In the genomic region with DNA sequence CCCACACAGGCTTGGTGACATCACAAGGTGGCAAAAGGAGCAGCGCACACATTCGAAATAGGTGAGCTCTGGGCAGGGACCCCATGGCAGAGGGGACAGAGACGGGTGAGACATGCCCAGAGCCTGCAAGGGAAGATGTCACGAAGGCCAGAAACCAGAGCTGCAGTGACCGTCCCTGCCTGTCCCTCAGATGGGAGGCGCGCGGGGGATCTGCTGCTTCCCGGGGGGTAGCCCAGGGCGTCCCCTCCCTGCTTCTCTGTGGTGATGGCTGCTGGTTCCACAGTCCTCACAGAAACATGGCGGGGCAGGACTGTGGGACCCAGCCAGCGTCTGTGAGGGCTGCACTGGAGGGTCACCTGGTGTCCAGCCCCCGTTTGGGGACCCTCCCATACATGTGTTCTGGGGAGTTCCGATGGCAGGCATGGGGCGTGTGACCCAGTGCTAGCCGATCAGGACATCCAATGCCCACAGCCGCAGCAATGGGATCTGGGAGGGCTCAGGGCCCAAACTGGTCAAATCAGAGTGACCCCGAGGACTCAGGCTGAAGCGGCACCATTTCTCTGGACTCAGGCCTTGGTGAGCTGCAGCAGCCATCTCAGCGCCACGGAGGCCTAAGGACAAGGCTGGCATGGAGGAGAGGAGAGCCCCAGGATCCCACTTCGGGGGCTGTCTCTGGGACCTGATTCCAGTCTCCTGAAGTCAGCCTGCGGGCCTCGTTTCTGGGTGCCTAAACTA, we compare ENCODE assay signal across 33 cellular contexts.
"Had no signal": no experiment of that assay in that cellular context is flagged by ENCODE, and none has a peak within 500 bp of the region (broad histone marks: within the 10 kb centered on the region; RNA-seq: fewer than 3 reads in every experiment).

No MANE protein-coding gene starts in this region.

- H3K27ac ChIP-seq: epithelial cell of prostate, esophagus squamous epithelium, left ventricle myocardium inferior, neutrophil, skin epidermis, thyroid gland, upper lobe of left lung, vagina, WERI-Rb-1 had no signal

- H3K9me3 ChIP-seq: esophagus squamous epithelium, left ventricle myocardium inferior, neutrophil, thyroid gland, upper lobe of left lung, vagina had no signal

- H3K27me3 ChIP-seq: esophagus squamous epithelium, neutrophil, thyroid gland, upper lobe of left lung, vagina had no signal

- DNase-seq: activated CD4-positive, alpha-beta memory T cell treated with anti-CD3 and anti-CD28 coated beads for 36 hours; activated CD4-positive, alpha-beta T cell treated with anti-CD3 and anti-CD28 coated beads, Interleukin-2, amount 10 ng/mL, durations not matched to agents 24 days and 14 days; activated CD4-positive, CD25-positive, alpha-beta regulatory T cell treated with anti-CD3 and anti-CD28 coated beads, Interleukin-2, amount 50 U/mL, for 72 hours; activated CD8-positive, alpha-beta memory T cell treated with anti-CD3 and anti-CD28 coated beads, Interleukin-2, amount 50 U/mL, for 4 hours; activated naive CD4-positive, alpha-beta T cell; activated T-cell treated with anti-CD3 and anti-CD28 coated beads, Interleukin-2, amount 50 U/mL, for 24 hours; dermis blood vessel endothelial cell; effector CD4-positive, alpha-beta T cell; esophagus squamous epithelium; foreskin melanocyte; left ventricle myocardium inferior; naive B cell; stimulated activated CD4-positive, alpha-beta T cell treated with anti-CD3 and anti-CD28 coated beads, Interleukin-1b, Interleukin-23, amount 100 ng/mL, for 48 hours; stimulated activated CD4-positive, alpha-beta T cell treated with anti-CD3 and anti-CD28 coated beads, Interleukin-4, amount 100 ng/mL, for 4 hours; stimulated activated CD8-positive, alpha-beta memory T cell treated with anti-CD3 and anti-CD28 coated beads, Interleukin-4, amount 100 ng/mL, for 48 hours; stimulated activated naive CD8-positive, alpha-beta T cell treated with anti-CD3 and anti-CD28 coated beads, Interleukin-15, amount 100 ng/mL, for 72 hours; substantia nigra; SW 1271; T-helper 9 cell; upper lobe of left lung; WERI-Rb-1 had no signal

- H3K27ac Mint-ChIP-seq: activated CD4-positive, alpha-beta memory T cell treated with anti-CD3 and anti-CD28 coated beads for 36 hours; activated CD4-positive, alpha-beta T cell treated with anti-CD3 and anti-CD28 coated beads, Interleukin-2, amount 10 ng/mL, durations not matched to agents 24 days and 14 days; activated T-cell treated with anti-CD3 and anti-CD28 coated beads, Interleukin-2, amount 50 U/mL, for 24 hours; activated T-helper 2 cell treated with anti-CD3 and anti-CD28 coated beads, Interferon-gamma antibody, Interleukin-2, Interleukin-4, amounts not matched to agents 10 μg/mL and 5 μg/mL and 100 μg/mL, durations not matched to agents 14 hours and 24 hours and 36 hours; progenitor cell of endocrine pancreas; stimulated activated memory B cell treated with anti-CD40 and anti-IgM and Interleukin-4, amounts not matched to agents 10 μg/mL and 1 μg/mL and 100 μg/mL, for 72 hours; stimulated activated naive CD8-positive, alpha-beta T cell treated with anti-CD3 and anti-CD28 coated beads, Interleukin-15, amount 100 ng/mL, for 72 hours; T-helper 1 cell treated with Interleukin-12 subunit alpha and Interleukin-12 subunit beta and Interleukin-4 antibody, amounts not matched to agents 30 μg/mL and 1 μg/mL, for 36 hours had no signal

- H3K4me3 ChIP-seq: esophagus squamous epithelium, left ventricle myocardium inferior, skin epidermis, thyroid gland, upper lobe of left lung, vagina had no signal

- H3K27me3 Mint-ChIP-seq: activated CD4-positive, alpha-beta T cell treated with anti-CD3 and anti-CD28 coated beads, Interleukin-2, amount 10 ng/mL, durations not matched to agents 24 days and 14 days; activated T-cell treated with anti-CD3 and anti-CD28 coated beads, Interleukin-2, amount 50 U/mL, for 24 hours; central memory CD8-positive, alpha-beta T cell; naive B cell; progenitor cell of endocrine pancreas; stimulated activated memory B cell treated with anti-CD40 and anti-IgM and Interleukin-4, amounts not matched to agents 10 μg/mL and 1 μg/mL and 100 μg/mL, for 72 hours; stimulated activated naive CD8-positive, alpha-beta T cell treated with anti-CD3 and anti-CD28 coated beads, Interleukin-15, amount 100 ng/mL, for 72 hours had no signal

- H3K9me3 Mint-ChIP-seq: activated CD4-positive, alpha-beta memory T cell treated with anti-CD3 and anti-CD28 coated beads for 36 hours; activated CD4-positive, alpha-beta T cell treated with anti-CD3 and anti-CD28 coated beads, Interleukin-2, amount 10 ng/mL, durations not matched to agents 24 days and 14 days; activated naive CD4-positive, alpha-beta T cell treated with anti-CD3 and anti-CD28 coated beads, Interleukin-2, amount 50 U/mL, for 72 hours; activated T-cell treated with anti-CD3 and anti-CD28 coated beads, Interleukin-2, amount 50 U/mL, for 24 hours; activated T-helper 2 cell treated with anti-CD3 and anti-CD28 coated beads, Interferon-gamma antibody, Interleukin-2, Interleukin-4, amounts not matched to agents 10 μg/mL and 5 μg/mL and 100 μg/mL, durations not matched to agents 14 hours and 24 hours and 36 hours; central memory CD8-positive, alpha-beta T cell; naive B cell; stimulated activated naive CD8-positive, alpha-beta T cell treated with anti-CD3 and anti-CD28 coated beads, Interleukin-15, amount 100 ng/mL, for 72 hours; T-helper 1 cell treated with Interleukin-12 subunit alpha and Interleukin-12 subunit beta and Interleukin-4 antibody, amounts not matched to agents 30 μg/mL and 1 μg/mL, for 36 hours had no signal

- ATAC-seq: activated naive CD4-positive, alpha-beta T cell treated with anti-CD3 and anti-CD28 coated beads, Interleukin-2, amount 50 U/mL, for 72 hours; sciatic nerve; stimulated activated memory B cell treated with anti-CD40 and anti-IgM and Interleukin-4, amounts not matched to agents 10 μg/mL and 1 μg/mL and 100 μg/mL, for 72 hours; stimulated activated naive CD8-positive, alpha-beta T cell treated with anti-CD3 and anti-CD28 coated beads, Interleukin-15, amount 100 ng/mL, for 72 hours had no signal

- H3K36me3 ChIP-seq: left ventricle myocardium inferior, thyroid gland, vagina, WERI-Rb-1 had no signal

- H3K4me3 Mint-ChIP-seq: activated CD4-positive, alpha-beta memory T cell treated with anti-CD3 and anti-CD28 coated beads for 36 hours; activated CD4-positive, alpha-beta T cell treated with anti-CD3 and anti-CD28 coated beads, Interleukin-2, amount 10 ng/mL, durations not matched to agents 24 days and 14 days; activated T-cell treated with anti-CD3 and anti-CD28 coated beads, Interleukin-2, amount 50 U/mL, for 24 hours; central memory CD8-positive, alpha-beta T cell; stimulated activated memory B cell treated with anti-CD40 and anti-IgM and Interleukin-4, amounts not matched to agents 10 μg/mL and 1 μg/mL and 100 μg/mL, for 72 hours; stimulated activated naive CD8-positive, alpha-beta T cell treated with anti-CD3 and anti-CD28 coated beads, Interleukin-15, amount 100 ng/mL, for 72 hours; T-helper 1 cell treated with Interleukin-12 subunit alpha and Interleukin-12 subunit beta and Interleukin-4 antibody, amounts not matched to agents 30 μg/mL and 1 μg/mL, for 36 hours had no signal

- H3K36me3 Mint-ChIP-seq: activated CD4-positive, alpha-beta memory T cell treated with anti-CD3 and anti-CD28 coated beads for 36 hours; activated naive CD4-positive, alpha-beta T cell treated with anti-CD3 and anti-CD28 coated beads, Interleukin-2, amount 50 U/mL, for 72 hours had no signal
